Comparison of ENCODE assay signal across 9 cellular contexts in genomic region chr12:7460375-7461259, GRCh38. TPM values are rescaled to one million over a fixed set of nuclear protein-coding genes. Genes with fewer than 3 reads are reported as not detected.
DNase-seq lines count a peak whose midpoint lies in the region; ATAC-seq, FAIRE-seq and TF ChIP-seq lines count a peak whose summit lies in the region.
"Had no signal": no experiment of that assay in that cellular context is flagged by ENCODE, and none has a peak within 500 bp of the region (broad histone marks: within the 10 kb centered on the region; RNA-seq: fewer than 3 reads in every experiment).

No MANE protein-coding gene starts in this region.

- H3K27ac Mint-ChIP-seq in chondrocyte (ENCODE audit: unreplicated experiment) = no peak overlapping the region

- peaks cover 21% of the 10 kb centered on the region for H3K27me3 Mint-ChIP-seq in chondrocyte (ENCODE audit: low read depth)

- no peaks in the 10 kb centered on the region for H3K27me3 ChIP-seq in HepG2 (ENCODE audit: control insufficient read depth in 1 of 2, insufficient read depth in 2 of 2, low read length in 2 of 2)

- no peak overlapping the region for H3K4me3 Mint-ChIP-seq in chondrocyte (ENCODE audit: unreplicated experiment)

- H3K4me1 Mint-ChIP-seq in chondrocyte (ENCODE audit: low read depth) = no peaks in the 10 kb centered on the region

- H3K36me3 Mint-ChIP-seq in chondrocyte (ENCODE audit: low read depth) = no peaks in the 10 kb centered on the region

- no peaks in the 10 kb centered on the region for H3K79me2 ChIP-seq in HepG2 (ENCODE audit: insufficient read depth, low read length)

- CTCF ChIA-PET in HepG2 (lab: Yijun Ruan, JAX; ENCODE audit: low intra/inter-chr PET ratio, low total read pairs) = interaction anchor here (1.0 to 2.4 kb wide), 4 partner anchors 86 to 241 kb away, joined by 3 to 49 read pairs (median 6); no protein-coding TSS in a partner anchor

- DNase-seq in AG20443 (ENCODE audit: low spot score) = peak; percentile 77
- peak; percentile 27 for DNase-seq in NCI-H1105 treated with DMSO at 0.1 percent for 48 hours (lab: John Stamatoyannopoulos, UW)
- no peak for DNase-seq in chondrocyte (ENCODE audit: low spot score)
- peak; percentile 46 for DNase-seq in HepG2 (ENCODE audit: low spot score)
- DNase-seq in stimulated activated CD8-positive, alpha-beta memory T cell treated with anti-CD3 and anti-CD28 coated beads, Interleukin-15, amount 100 ng/mL, for 1 hour (ENCODE audit: low read depth) = peak; percentile 32

- no peaks in the 10 kb centered on the region for H4K20me1 ChIP-seq in HepG2 (ENCODE audit: insufficient read depth, low read length)

- H3K4me3 ChIP-seq in WI38 (ENCODE audit: low read depth, low read length) = no peak overlapping the region
- no peak overlapping the region for H3K4me3 ChIP-seq in HepG2 (replicated peaks in 1 of 3; ENCODE audit: insufficient read depth in 1 of 3, low read depth in 2 of 3, low read length in 3 of 3)
- H3K4me3 ChIP-seq: skin epidermis had no signal

- H3K4me1 ChIP-seq in HepG2 (ENCODE audit: insufficient read depth, low read length) = no peaks in the 10 kb centered on the region

- peak; percentile 69 for TF ChIP-seq RAD21 in HepG2 (CRISPR knock-in tag; IDR thresholded peaks at IDR 0.05)

- BruUV-seq in HepG2 (replicated peaks; lab: Mats Ljungman, UMichigan) = no TSS peak

- no peak overlapping the region for H3K27ac ChIP-seq in HepG2 (ENCODE audit: extremely low read length, insufficient read depth, low read length)
- H3K27ac ChIP-seq: skin epidermis had no signal

- H3K9me3 Mint-ChIP-seq in chondrocyte (ENCODE audit: low read depth) = no peaks in the 10 kb centered on the region

- peak; percentile 75 for ATAC-seq in GM19043 (IDR thresholded peaks at IDR 0.05; ENCODE audit: low read depth, unreplicated experiment)
- ATAC-seq in HepG2 = peak; percentile 91
- ATAC-seq in GM21825 (IDR thresholded peaks at IDR 0.05; ENCODE audit: unreplicated experiment) = no peak

- no peaks in the 10 kb centered on the region for H3K36me3 ChIP-seq in HepG2 (replicated peaks in 1 of 2; ENCODE audit: control insufficient read depth in 1 of 2, insufficient read depth in 2 of 2, low read length in 2 of 2)

- no peak overlapping the region for H3K4me2 ChIP-seq in HepG2 (ENCODE audit: low read depth, low read length)

- intact Hi-C loops in HepG2 (cut with micrococcal nuclease; ENCODE audit: unreplicated experiment) = loop anchor here (1.0 to 5.0 kb wide), 3 partner anchors 86 to 241 kb away; no protein-coding TSS in a partner anchor

- WGBS in HepG2 (ENCODE audit: low lambda C conversion rate) = 14% methylated on average over 4 of the region's 7 CpGs

- no peaks in the 10 kb centered on the region for H3K9me3 ChIP-seq in HepG2 (ENCODE audit: low read length)

- in situ Hi-C loops in HepG2 (cut with HindIII; ENCODE audit: extremely low pct_ligation_motif_present, low pct_unique_long_range_greater_than_20kb) = loop anchor here (5.0 kb wide), 1 partner anchor 88 kb away; no protein-coding TSS in a partner anchor

- no peak for TF ChIP-seq POLR2A in HepG2 (IDR thresholded peaks at IDR 0.05; ENCODE audit: insufficient read depth in 1 of 2, low read depth in 2 of 2, low read length in 2 of 2)

- H3K9ac ChIP-seq in HepG2 (ENCODE audit: insufficient read depth, low read depth, low read length) = no peak overlapping the region

- peak; percentile 79 for FAIRE-seq in HepG2 (lab: Jason Lieb, UNC)

- peak; percentile 97 for TF ChIP-seq CTCF in WI38 (IDR thresholded peaks at IDR 0.05; ENCODE audit: low read depth, low read length)
- peak; percentile 98 for TF ChIP-seq CTCF in chondrocyte (IDR thresholded peaks at IDR 0.05)
- TF ChIP-seq CTCF in HepG2 (CRISPR knock-in tag; IDR thresholded peaks at IDR 0.05) = peak; percentile 86

- TF ChIP-seq EP300 in HepG2 (IDR thresholded peaks at IDR 0.05; ENCODE audit: low read depth in 2 of 2, low read length in 2 of 2) = no peak
- TF ChIP-seq EP300 in HepG2 (CRISPR knock-in tag; IDR thresholded peaks at IDR 0.05; ENCODE audit: borderline replicate concordance) = no peak

- H2AFZ ChIP-seq in HepG2 (ENCODE audit: low read length) = no peak overlapping the region

- POLR2A ChIA-PET in HepG2 (lab: Yijun Ruan, JAX) = no interaction called here

TF ChIP-seq in HepG2, 621 proteins besides CTCF, POLR2A, EP300 and RAD21:
- TF ChIP-seq HBP1 (CRISPR knock-in tag; IDR thresholded peaks at IDR 0.05; ENCODE audit: low read depth) = no peak
- TF ChIP-seq ONECUT2 (CRISPR knock-in tag; IDR thresholded peaks at IDR 0.05) = no peak
- peak; percentile 63; the same call in 1 of the 2 replicates for TF ChIP-seq MAFG (CRISPR knock-in tag; IDR thresholded peaks at IDR 0.05)
- TF ChIP-seq, protein P1, sequence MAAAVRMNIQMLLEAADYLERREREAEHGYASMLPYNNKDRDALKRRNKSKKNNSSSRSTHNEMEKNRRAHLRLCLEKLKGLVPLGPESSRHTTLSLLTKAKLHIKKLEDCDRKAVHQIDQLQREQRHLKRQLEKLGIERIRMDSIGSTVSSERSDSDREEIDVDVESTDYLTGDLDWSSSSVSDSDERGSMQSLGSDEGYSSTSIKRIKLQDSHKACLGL (CRISPR knock-in tag; IDR thresholded peaks at IDR 0.05) = no peak
- peak; percentile 94 for TF ChIP-seq SMC3 (IDR thresholded peaks at IDR 0.05; ENCODE audit: low read length)
- peak; percentile 86 for TF ChIP-seq STAG1 (CRISPR knock-in tag; IDR thresholded peaks at IDR 0.05)
- TF ChIP-seq RNF2 (conservative IDR thresholded peaks at IDR 0.05; ENCODE audit: low read depth) = no peak
- peak; percentile 77 for TF ChIP-seq MAFF (IDR thresholded peaks at IDR 0.05; ENCODE audit: low read depth, low read length)
- peak; percentile 62 for TF ChIP-seq MAFK (conservative IDR thresholded peaks at IDR 0.05 in 1 of 2, IDR thresholded peaks at IDR 0.05 in 1 of 2; ENCODE audit: low read length in 2 of 2)

RNA-seq across cellular contexts. Expression of gene CD163L1, which starts 16.7 kb away (rescaled TPM):
- 1.0 to 5.2 TPM (median 3.8 TPM) in 3 replicates for total RNA-seq in chondrocyte
- 6.8 and 9.4 TPM in 2 replicates for total RNA-seq in HepG2 (2016; rRNA removed; fragmentation: Illumina TruSeq; extraction: Trizol)
- 3.7 and 9.2 TPM in 2 replicates for total RNA-seq in HepG2 (2016; cell fraction: cytosol; rRNA removed; fragmentation: Illumina TruSeq; extraction: Trizol; ENCODE audit: low read depth)
- total RNA-seq in HepG2 (2016; cell fraction: insoluble cytoplasmic fraction; rRNA removed; fragmentation: Illumina TruSeq; extraction: Trizol) = 6.1 and 10.0 TPM in 2 replicates
- total RNA-seq in HepG2 (2016; cell fraction: membrane; rRNA removed; fragmentation: Illumina TruSeq; extraction: Trizol) = 4.9 and 6.9 TPM in 2 replicates
- 3.2 and 6.0 TPM in 2 replicates for total RNA-seq in HepG2 (2016; cell fraction: nucleus; rRNA removed; fragmentation: Illumina TruSeq; extraction: Trizol)
- polyA plus RNA-seq in HepG2 (2011; rRNA removed) = 3.1 and 3.4 TPM in 2 replicates
- 1.2 and 2.6 TPM in 2 replicates for polyA plus RNA-seq in HepG2 (2011; cell fraction: cytosol; rRNA removed)
- 1.7 and 1.8 TPM in 2 replicates for polyA plus RNA-seq in HepG2 (2011; cell fraction: nucleus; rRNA removed)
- polyA plus RNA-seq in HepG2 (2012) = 2.9 and 5.0 TPM in 2 replicates
- 4.8 and 7.7 TPM in 2 replicates for polyA plus RNA-seq in HepG2 (2016; cell fraction: cytosol; fragmentation: Illumina TruSeq; extraction: Trizol; ENCODE audit: low read depth)
- 6.3 and 8.9 TPM in 2 replicates for polyA plus RNA-seq in HepG2 (2016; cell fraction: insoluble cytoplasmic fraction; fragmentation: Illumina TruSeq; extraction: Trizol; ENCODE audit: low read depth)
- polyA plus RNA-seq in HepG2 (2016; cell fraction: membrane; fragmentation: Illumina TruSeq; extraction: Trizol; ENCODE audit: low read depth) = 2.7 and 4.6 TPM in 2 replicates
- polyA plus RNA-seq in HepG2 (2016; cell fraction: nucleus; fragmentation: Illumina TruSeq; extraction: Trizol; ENCODE audit: insufficient read depth, low read depth) = 5.8 and 10.3 TPM in 2 replicates
- 0.42 and 0.58 TPM in 2 replicates for polyA minus RNA-seq in HepG2 (2011; rRNA and poly(A)+ RNA removed; ENCODE audit: low replicate concordance)
- polyA minus RNA-seq in HepG2 (2011; cell fraction: cytosol; rRNA and poly(A)+ RNA removed) = 0.62 and 0.89 TPM in 2 replicates
- 12.6 and 12.7 TPM in 2 replicates for polyA minus RNA-seq in HepG2 (2011; cell fraction: nucleus; rRNA and poly(A)+ RNA removed)

RNA-seq across cellular contexts. Expression of gene CD163, which starts 43.0 kb away (rescaled TPM):
- total RNA-seq in chondrocyte = 0.05 TPM in 1 of 3 replicates, not detected in the others
- total RNA-seq in HepG2 (2016; rRNA removed; fragmentation: Illumina TruSeq; extraction: Trizol) = not detected in 2 replicates
- not detected in 2 replicates for total RNA-seq in HepG2 (2016; cell fraction: cytosol; rRNA removed; fragmentation: Illumina TruSeq; extraction: Trizol; ENCODE audit: low read depth)
- total RNA-seq in HepG2 (2016; cell fraction: insoluble cytoplasmic fraction; rRNA removed; fragmentation: Illumina TruSeq; extraction: Trizol) = not detected in 2 replicates
- total RNA-seq in HepG2 (2016; cell fraction: membrane; rRNA removed; fragmentation: Illumina TruSeq; extraction: Trizol) = not detected in 2 replicates
- total RNA-seq in HepG2 (2016; cell fraction: nucleus; rRNA removed; fragmentation: Illumina TruSeq; extraction: Trizol) = not detected in 2 replicates
- not detected in 2 replicates for polyA plus RNA-seq in HepG2 (2011; rRNA removed)
- polyA plus RNA-seq in HepG2 (2011; cell fraction: cytosol; rRNA removed) = not detected in 2 replicates
- polyA plus RNA-seq in HepG2 (2011; cell fraction: nucleus; rRNA removed) = not detected in 2 replicates
- polyA plus RNA-seq in HepG2 (2012) = not detected in 2 replicates
- polyA plus RNA-seq in HepG2 (2016; cell fraction: cytosol; fragmentation: Illumina TruSeq; extraction: Trizol; ENCODE audit: low read depth) = not detected in 2 replicates
- not detected in 2 replicates for polyA plus RNA-seq in HepG2 (2016; cell fraction: insoluble cytoplasmic fraction; fragmentation: Illumina TruSeq; extraction: Trizol; ENCODE audit: low read depth)
- not detected in 2 replicates for polyA plus RNA-seq in HepG2 (2016; cell fraction: membrane; fragmentation: Illumina TruSeq; extraction: Trizol; ENCODE audit: low read depth)
- polyA plus RNA-seq in HepG2 (2016; cell fraction: nucleus; fragmentation: Illumina TruSeq; extraction: Trizol; ENCODE audit: insufficient read depth, low read depth) = not detected in 2 replicates
- not detected in 2 replicates for polyA minus RNA-seq in HepG2 (2011; rRNA and poly(A)+ RNA removed; ENCODE audit: low replicate concordance)
- polyA minus RNA-seq in HepG2 (2011; cell fraction: cytosol; rRNA and poly(A)+ RNA removed) = not detected in 2 replicates
- 0.37 TPM in 1 of 2 replicates, not detected in the other for polyA minus RNA-seq in HepG2 (2011; cell fraction: nucleus; rRNA and poly(A)+ RNA removed)
